Comparison of ENCODE assay signal across 30 cellular contexts in the genomic region with DNA sequence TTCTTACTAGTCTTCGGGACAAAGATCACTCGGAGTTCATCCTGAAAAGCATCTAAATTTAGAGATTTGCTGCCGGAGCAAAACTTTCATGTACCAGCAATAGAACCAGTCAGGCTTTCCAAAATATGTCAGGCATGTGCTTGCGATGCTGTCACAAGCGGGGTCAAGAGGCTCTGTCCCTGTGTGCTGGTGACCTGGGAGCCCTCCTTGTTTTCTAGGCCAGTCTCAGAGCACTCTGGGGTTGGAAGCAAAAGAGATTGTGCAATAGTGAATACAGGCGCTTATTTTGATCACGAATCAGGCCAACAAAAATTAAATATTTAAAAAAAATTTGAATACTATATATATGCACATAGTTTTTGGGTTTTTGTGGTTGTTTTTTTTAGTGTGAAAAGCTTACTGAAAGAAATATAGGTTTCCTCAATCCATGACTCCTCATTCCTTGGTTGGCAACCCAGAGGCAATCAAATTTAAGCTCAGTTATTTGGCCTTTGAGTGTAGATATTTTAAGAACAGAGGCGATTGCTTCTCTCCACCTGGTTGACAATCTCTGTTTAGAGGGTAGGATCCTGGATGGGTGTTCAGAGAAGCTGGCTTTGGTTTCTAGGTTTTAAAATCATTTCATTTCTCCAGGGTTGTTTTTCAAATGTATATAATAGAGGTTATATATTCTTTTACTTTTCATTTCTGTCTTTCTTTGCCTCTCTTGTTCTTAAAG. TPM values are rescaled to one million over a fixed set of nuclear protein-coding genes. Genes with fewer than 3 reads are reported as not detected.
A peak's percentile ranks its signal among the peaks of the same experiment; 100 is the strongest.
DNase-seq lines count a peak whose midpoint lies in the region; ATAC-seq, FAIRE-seq and TF ChIP-seq lines count a peak whose summit lies in the region.
"Had no signal": no experiment of that assay in that cellular context is flagged by ENCODE, and none has a peak within 500 bp of the region (broad histone marks: within the 10 kb centered on the region; RNA-seq: fewer than 3 reads in every experiment).

No MANE protein-coding gene starts in this region.

- intact Hi-C loops in ascending aorta (cut with DNase I): no loop called here
- intact Hi-C loops in left ventricle myocardium superior (cut with micrococcal nuclease): no loop called here

- TF ChIP-seq CTCF in ascending aorta (IDR thresholded peaks at IDR 0.05) (no peak), lung (IDR thresholded peaks at IDR 0.05; ENCODE audit: control extremely low read depth, extremely low read depth) (no peak), thoracic aorta (IDR thresholded peaks at IDR 0.05) (no peak)

- H3K27me3 ChIP-seq in ascending aorta (no peaks in the 10 kb centered on the region), lung (ENCODE audit: control insufficient read depth, insufficient read depth) (no peaks in the 10 kb centered on the region), thoracic aorta (replicated peaks; ENCODE audit: insufficient read depth) (no peaks in the 10 kb centered on the region)
- H3K27me3 ChIP-seq: ovary, testis had no signal

- peak overlapping the region; percentile 8 to 9 for H3K27ac ChIP-seq in ascending aorta
- H3K27ac ChIP-seq in lung (ENCODE audit: low read depth in 1 of 2, low read length in 1 of 2): peak overlapping the region; percentile 59 to 90
- H3K27ac ChIP-seq in thoracic aorta: peak overlapping the region; percentile 8 to 45
- H3K27ac ChIP-seq: ovary, skin epidermis, testis had no signal

- no peaks in the 10 kb centered on the region for H3K4me1 ChIP-seq in ascending aorta
- H3K4me1 ChIP-seq in lung (ENCODE audit: control insufficient read depth in 2 of 2, insufficient read depth in 2 of 2, low read length in 2 of 2): peaks cover 0 to 3% of the 10 kb centered on the region in 2 donors
- H3K4me1 ChIP-seq in thoracic aorta (ENCODE audit: control insufficient read depth in 1 of 2, low read depth in 2 of 2): peaks cover 6 to 10% of the 10 kb centered on the region in 2 donors
- H3K4me1 ChIP-seq: testis had no signal

- ATAC-seq in left ventricle myocardium superior: peak; percentile 90
- ATAC-seq in lung (ENCODE audit: insufficient read depth, low FRiP score): no peak
- ATAC-seq in thoracic aorta (ENCODE audit: insufficient number of reproducible peaks, low FRiP score, low read depth): no peak
- ATAC-seq in GM21360 (IDR thresholded peaks at IDR 0.05; ENCODE audit: unreplicated experiment): no peak
- ATAC-seq: natural killer cell treated with Interleukin-12 subunit alpha and Interleukin-12 subunit beta and Interleukin-15 and Interleukin-18, amount 100 ng/mL, for 72 hours; stimulated activated naive B cell treated with anti-CD40 and anti-IgM and Interleukin-4, amounts not matched to agents 10 μg/mL and 1 μg/mL and 100 μg/mL, for 72 hours; T-cell had no signal

- FAIRE-seq in GM12891 (lab: Jason Lieb, UNC): no peak
- FAIRE-seq: astrocyte, keratinocyte had no signal

- H3K4me1 Mint-ChIP-seq in activated T-cell treated with anti-CD3 and anti-CD28 coated beads, Interleukin-2, amount 50 U/mL, for 24 hours (ENCODE audit: low read depth): no peaks in the 10 kb centered on the region
- H3K4me1 Mint-ChIP-seq: stimulated activated naive B cell treated with anti-CD40 and anti-IgM and Interleukin-4, amounts not matched to agents 10 μg/mL and 1 μg/mL and 100 μg/mL, for 72 hours; T-cell had no signal

- 51 to 76% methylated on average over 8 of the region's 8 CpGs for WGBS in lung, 2 donors

- H3K4me3 ChIP-seq in ascending aorta: no peak overlapping the region
- H3K4me3 ChIP-seq in lung: no peak overlapping the region
- H3K4me3 ChIP-seq in thoracic aorta: no peak overlapping the region
- H3K4me3 ChIP-seq: ovary, skin epidermis, testis had no signal

- no peaks in the 10 kb centered on the region for H3K9me3 Mint-ChIP-seq in activated T-cell treated with anti-CD3 and anti-CD28 coated beads, Interleukin-2, amount 50 U/mL, for 24 hours
- H3K9me3 Mint-ChIP-seq: natural killer cell treated with Interleukin-12 subunit alpha and Interleukin-12 subunit beta and Interleukin-15 and Interleukin-18, amount 100 ng/mL, for 72 hours; stimulated activated naive B cell treated with anti-CD40 and anti-IgM and Interleukin-4, amounts not matched to agents 10 μg/mL and 1 μg/mL and 100 μg/mL, for 72 hours; T-cell had no signal

- H3K9me3 ChIP-seq in ascending aorta: no peaks in the 10 kb centered on the region
- no peaks in the 10 kb centered on the region for H3K9me3 ChIP-seq in lung (ENCODE audit: control insufficient read depth in 2 of 2, insufficient read depth in 1 of 2, low read length in 1 of 2)
- H3K9me3 ChIP-seq in thoracic aorta: no peaks in the 10 kb centered on the region
- H3K9me3 ChIP-seq: ovary, testis had no signal

- H3K27me3 Mint-ChIP-seq in activated T-cell treated with anti-CD3 and anti-CD28 coated beads, Interleukin-2, amount 50 U/mL, for 24 hours: peaks cover 3% of the 10 kb centered on the region

- no peaks in the 10 kb centered on the region for H3K36me3 Mint-ChIP-seq in activated T-cell treated with anti-CD3 and anti-CD28 coated beads, Interleukin-2, amount 50 U/mL, for 24 hours (ENCODE audit: low read depth)
- H3K36me3 Mint-ChIP-seq: natural killer cell treated with Interleukin-12 subunit alpha and Interleukin-12 subunit beta and Interleukin-15 and Interleukin-18, amount 100 ng/mL, for 72 hours; stimulated activated naive B cell treated with anti-CD40 and anti-IgM and Interleukin-4, amounts not matched to agents 10 μg/mL and 1 μg/mL and 100 μg/mL, for 72 hours; T-cell had no signal

- no peak overlapping the region for H3K27ac Mint-ChIP-seq in activated T-cell treated with anti-CD3 and anti-CD28 coated beads, Interleukin-2, amount 50 U/mL, for 24 hours
- H3K27ac Mint-ChIP-seq: natural killer cell treated with Interleukin-12 subunit alpha and Interleukin-12 subunit beta and Interleukin-15 and Interleukin-18, amount 100 ng/mL, for 72 hours; stimulated activated naive B cell treated with anti-CD40 and anti-IgM and Interleukin-4, amounts not matched to agents 10 μg/mL and 1 μg/mL and 100 μg/mL, for 72 hours; T-cell had no signal

- no peak for DNase-seq in ascending aorta (ENCODE audit: low spot score in 2 of 2)
- peak; percentile 75 for DNase-seq in left ventricle myocardium superior
- DNase-seq in lung (ENCODE audit: low spot score): peak; percentile 75
- no peak for DNase-seq in thoracic aorta (ENCODE audit: low spot score)
- no peak for DNase-seq in GM12891 (ENCODE audit: insufficient read length, low spot score)
- DNase-seq in activated T-cell treated with anti-CD3 and anti-CD28 coated beads, Interleukin-2, amount 50 U/mL, for 24 hours: no peak
- no peak for DNase-seq in ureter (ENCODE audit: low spot score)
- DNase-seq: activated CD4-positive, alpha-beta T cell treated with anti-CD3 and anti-CD28 coated beads for 1 hour; activated CD8-positive, alpha-beta memory T cell treated with anti-CD3 and anti-CD28 coated beads for 24 hours; activated naive CD4-positive, alpha-beta T cell treated with anti-CD3 and anti-CD28 coated beads, Interleukin-2, amount 50 U/mL, for 16 hours; activated T-cell treated with anti-CD3 and anti-CD28 coated beads, Interleukin-2, amount 50 U/mL, for 48 hours; COR-L47; DMS79 treated with DMSO at 0.1 percent for 48 hours; effector CD8-positive, alpha-beta T cell; erythroblast; foreskin fibroblast; NCI-H1092; NCI-H2029; NCI-H345; ovary; SHP77; stimulated activated CD4-positive, alpha-beta T cell treated with anti-CD3 and anti-CD28 coated beads, Interleukin-2, amount 100 ng/mL, for 48 hours; stimulated activated naive B cell treated with anti-CD40 and anti-IgM and Interleukin-4, amounts not matched to agents 10 μg/mL and 1 μg/mL and 100 μg/mL, for 72 hours; T-cell; testis had no signal

- TF ChIP-seq POLR2A in GM12891 (IDR thresholded peaks at IDR 0.05; ENCODE audit: low read depth, low read length): no peak

- H3K4me3 Mint-ChIP-seq in activated T-cell treated with anti-CD3 and anti-CD28 coated beads, Interleukin-2, amount 50 U/mL, for 24 hours: no peak overlapping the region
- H3K4me3 Mint-ChIP-seq: natural killer cell treated with Interleukin-12 subunit alpha and Interleukin-12 subunit beta and Interleukin-15 and Interleukin-18, amount 100 ng/mL, for 72 hours; stimulated activated naive B cell treated with anti-CD40 and anti-IgM and Interleukin-4, amounts not matched to agents 10 μg/mL and 1 μg/mL and 100 μg/mL, for 72 hours; T-cell had no signal

- no peaks in the 10 kb centered on the region for H3K36me3 ChIP-seq in ascending aorta
- no peaks in the 10 kb centered on the region for H3K36me3 ChIP-seq in lung (ENCODE audit: control insufficient read depth in 2 of 2, insufficient read depth in 2 of 2, low read length in 2 of 2)
- H3K36me3 ChIP-seq in thoracic aorta: no peaks in the 10 kb centered on the region
- H3K36me3 ChIP-seq: ovary had no signal

TF ChIP-seq in GM12891, 5 proteins besides CTCF, POLR2A, EP300 and RAD21:
- TF ChIP-seq POLR2AphosphoS5 (IDR thresholded peaks at IDR 0.05; ENCODE audit: low read depth, low read length) (no peak), TAF1 (IDR thresholded peaks at IDR 0.05; ENCODE audit: low read depth, low read length) (no peak), PAX5 (IDR thresholded peaks at IDR 0.05; ENCODE audit: insufficient read depth, low read length, severe bottlenecking) (no peak), POU2F2 (IDR thresholded peaks at IDR 0.05; ENCODE audit: low read depth, low read length) (no peak), SPI1 (IDR thresholded peaks at IDR 0.05; ENCODE audit: low read depth, low read length) (no peak)

RNA-seq across cellular contexts. Expression of a gene that starts 8.4 kb away (rescaled TPM):
- total RNA-seq in ascending aorta: 26.6 TPM
- total RNA-seq in left ventricle myocardium superior: 272 TPM
- 100 to 1,000 TPM in 1 of 2 donors, 10 to 100 TPM in 1; 58.1 to 352 TPM for total RNA-seq in lung
- 10 to 100 TPM; 14.3 to 17.6 TPM for polyA plus RNA-seq in lung
- 10 to 100 TPM; 42.6 to 91.7 TPM for total RNA-seq in thoracic aorta
- polyA plus RNA-seq in GM12891 (2012; ENCODE audit: low read depth, missing spikeins): 2.8 TPM
- total RNA-seq in ureter: 69.2 TPM

Comparison
In these comparisons a context has a peak if more than half of its experiments do, and no peak if none do; other contexts are left out.
1. DNase-seq: peak in left ventricle myocardium superior (single experiment) and lung (single experiment); none in ascending aorta (0 of 2), thoracic aorta (single experiment), GM12891 (single experiment), activated T-cell treated with anti-CD3 and anti-CD28 coated beads, Interleukin-2, amount 50 U/mL, for 24 hours (single experiment) and ureter (single experiment).
2. H3K27ac ChIP-seq: peak in every context shown above with its lines; median percentile 74 in lung; 26 in thoracic aorta; 8 in ascending aorta.